Comparison of ENCODE assay signal across 9 cellular contexts in genomic region chr11:46537851-46538295, GRCh38. TPM values are rescaled to one million over a fixed set of nuclear protein-coding genes. Genes with fewer than 3 reads are reported as not detected.
A peak's percentile ranks its signal among the peaks of the same experiment; 100 is the strongest.
DNase-seq lines count a peak whose midpoint lies in the region; ATAC-seq and TF ChIP-seq lines count a peak whose summit lies in the region.
"Had no signal": no experiment of that assay in that cellular context is flagged by ENCODE, and none has a peak within 500 bp of the region (broad histone marks: within the 10 kb centered on the region; RNA-seq: fewer than 3 reads in every experiment).

No MANE protein-coding gene starts in this region.

- H3K27ac ChIP-seq in right lobe of liver, result no peak overlapping the region

- 43% methylated on average over 3 of the region's 3 CpGs for WGBS in right lobe of liver (ENCODE audit: insufficient coverage, low coverage, low lambda C conversion rate, missing lambda C conversion rate)

- peaks cover 0 to 5% (median 0%) of the 10 kb centered on the region in 4 donors for H3K4me1 ChIP-seq in right lobe of liver

- no peaks in the 10 kb centered on the region for H3K9me3 ChIP-seq in right lobe of liver

- H3K4me3 Mint-ChIP-seq in activated CD4-positive, alpha-beta T cell treated with anti-CD3 and anti-CD28 coated beads, Interleukin-2, amount 10 ng/mL, durations not matched to agents 24 days and 14 days, result no peak overlapping the region
- H3K4me3 Mint-ChIP-seq: activated naive CD4-positive, alpha-beta T cell treated with anti-CD3 and anti-CD28 coated beads, Interleukin-2, amount 50 U/mL, for 24 hours had no signal

- H3K27me3 Mint-ChIP-seq in activated CD4-positive, alpha-beta T cell treated with anti-CD3 and anti-CD28 coated beads, Interleukin-2, amount 10 ng/mL, durations not matched to agents 24 days and 14 days, result no peaks in the 10 kb centered on the region
- H3K27me3 Mint-ChIP-seq: activated naive CD4-positive, alpha-beta T cell treated with anti-CD3 and anti-CD28 coated beads, Interleukin-2, amount 50 U/mL, for 24 hours had no signal

- peak; percentile 65 for DNase-seq in DMS79 (lab: John Stamatoyannopoulos, UW)
- peak; percentile 89 for DNase-seq in NCI-H69 (lab: John Stamatoyannopoulos, UW)
- peak; percentile 89 for DNase-seq in activated CD4-positive, alpha-beta T cell treated with anti-CD3 and anti-CD28 coated beads, Interleukin-2, amount 10 ng/mL, durations not matched to agents 24 days and 14 days
- DNase-seq in dermis blood vessel endothelial cell, result peak; percentile 91
- DNase-seq in right lobe of liver, result peak in 2 of 3 donors; percentile 42 to 66
- DNase-seq in stimulated activated CD8-positive, alpha-beta memory T cell treated with anti-CD3 and anti-CD28 coated beads, Interleukin-12 subunit alpha, Interleukin-12 subunit beta, amount 100 ng/mL, for 1 hour (ENCODE audit: low read depth), result peak; percentile 43

- H3K4me3 ChIP-seq in right lobe of liver, result no peak overlapping the region

- H3K36me3 Mint-ChIP-seq in activated CD4-positive, alpha-beta T cell treated with anti-CD3 and anti-CD28 coated beads, Interleukin-2, amount 10 ng/mL, durations not matched to agents 24 days and 14 days (ENCODE audit: low read depth), result peaks cover 17% of the 10 kb centered on the region

- ATAC-seq in HG03460 (IDR thresholded peaks at IDR 0.05; ENCODE audit: unreplicated experiment) (peak; percentile 61), right lobe of liver (peak; percentile 92 to 97 (median 94)), GM19463 (IDR thresholded peaks at IDR 0.05; ENCODE audit: unreplicated experiment) (no peak)

- TF ChIP-seq POLR2A in right lobe of liver (IDR thresholded peaks at IDR 0.05), result no peak

- peak; percentile 86 to 95 (median 92) for TF ChIP-seq CTCF in right lobe of liver (IDR thresholded peaks at IDR 0.05)

- H3K9me3 Mint-ChIP-seq in activated CD4-positive, alpha-beta T cell treated with anti-CD3 and anti-CD28 coated beads, Interleukin-2, amount 10 ng/mL, durations not matched to agents 24 days and 14 days, result no peaks in the 10 kb centered on the region
- H3K9me3 Mint-ChIP-seq: activated naive CD4-positive, alpha-beta T cell treated with anti-CD3 and anti-CD28 coated beads, Interleukin-2, amount 50 U/mL, for 24 hours had no signal

- intact Hi-C loops in activated CD4-positive, alpha-beta T cell treated with anti-CD3 and anti-CD28 coated beads, Interleukin-2, amount 10 ng/mL, durations not matched to agents 24 days and 14 days (cut with micrococcal nuclease), result loop anchor here (1.0 kb wide), 3 partner anchors 48 to 169 kb away; no protein-coding TSS in a partner anchor
- intact Hi-C loops in right lobe of liver (cut with DNase I), result loop anchor here (10.0 kb wide), 1 partner anchor 153 kb away; the partner anchor contains the start of gene MDK (in 2 of the 2)

- H3K27ac Mint-ChIP-seq in activated CD4-positive, alpha-beta T cell treated with anti-CD3 and anti-CD28 coated beads, Interleukin-2, amount 10 ng/mL, durations not matched to agents 24 days and 14 days, result no peak overlapping the region
- H3K27ac Mint-ChIP-seq: activated naive CD4-positive, alpha-beta T cell treated with anti-CD3 and anti-CD28 coated beads, Interleukin-2, amount 50 U/mL, for 24 hours had no signal

- H3K27me3 ChIP-seq in right lobe of liver, result no peaks in the 10 kb centered on the region

- peaks cover 5% of the 10 kb centered on the region for H3K4me1 Mint-ChIP-seq in activated CD4-positive, alpha-beta T cell treated with anti-CD3 and anti-CD28 coated beads, Interleukin-2, amount 10 ng/mL, durations not matched to agents 24 days and 14 days

- peaks cover 0 to 24% (median 9%) of the 10 kb centered on the region in 4 donors for H3K36me3 ChIP-seq in right lobe of liver

RNA-seq across cellular contexts. Expression of gene AMBRA1, which starts 56.0 kb away (rescaled TPM):
- total RNA-seq in activated CD4-positive, alpha-beta T cell treated with anti-CD3 and anti-CD28 coated beads, Interleukin-2, amount 10 ng/mL, durations not matched to agents 24 days and 14 days, result 27.7 and 34.9 TPM in 2 replicates
- total RNA-seq in dermis blood vessel endothelial cell (20.9 and 27.3 TPM in 2 replicates), right lobe of liver (10 to 100 TPM; 11.0 to 15.7 (median 13.6) TPM)
